ENCODE assay signal across 8 cellular contexts in the genomic region with DNA sequence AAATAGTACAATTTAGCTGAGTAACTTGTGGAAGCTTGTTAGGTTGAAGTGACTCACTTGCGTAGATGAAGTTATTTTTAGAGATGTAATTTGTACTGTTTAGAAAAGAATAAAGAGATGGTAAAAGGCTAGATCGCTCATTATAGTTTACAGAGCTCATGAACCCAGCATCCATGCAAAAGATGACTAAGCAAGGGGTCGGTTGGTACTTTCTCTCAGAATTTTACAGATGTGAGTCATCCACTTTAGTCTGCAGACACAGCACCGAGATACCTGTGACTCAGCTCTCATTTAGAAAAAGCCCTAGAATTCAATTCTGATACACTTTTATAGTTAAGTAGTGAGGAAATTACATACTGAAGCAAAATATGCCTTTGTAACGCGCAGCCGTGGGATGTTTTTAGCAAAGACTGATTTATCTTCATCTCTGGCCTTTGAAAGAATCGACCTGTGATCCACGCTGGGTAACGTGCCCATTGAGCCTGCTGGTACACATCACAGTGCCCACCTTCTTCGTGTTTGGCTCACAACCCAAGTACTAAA.
A peak's percentile ranks its signal among the peaks of the same experiment; 100 is the strongest.
DNase-seq lines count a peak whose midpoint lies in the region; ATAC-seq and TF ChIP-seq lines count a peak whose summit lies in the region.

No MANE protein-coding gene starts in this region.

- peak; percentile 54 for ATAC-seq in HG03045 (IDR thresholded peaks at IDR 0.05; ENCODE audit: unreplicated experiment)
- ATAC-seq in GM19455 (IDR thresholded peaks at IDR 0.05; ENCODE audit: unreplicated experiment) = no peak
- ATAC-seq in HG03175 (IDR thresholded peaks at IDR 0.05; ENCODE audit: unreplicated experiment) = no peak
- no peak for ATAC-seq in HG02973 (IDR thresholded peaks at IDR 0.05; ENCODE audit: unreplicated experiment)

- no peak overlapping the region for H3K4me3 ChIP-seq in GM12864 (ENCODE audit: low read depth, low read length)
- no peak overlapping the region for H3K4me3 ChIP-seq in fibroblast of the aortic adventitia (ENCODE audit: low read depth, low read length)

- peak; percentile 27 for DNase-seq in GM12864 (ENCODE audit: low read depth)
- DNase-seq in T1000 (lab: John Stamatoyannopoulos, UW) = peak; percentile 24
- DNase-seq in fibroblast of the aortic adventitia (ENCODE audit: low read depth) = peak; percentile 97
- peak; percentile 15 for DNase-seq in stimulated activated CD4-positive, alpha-beta T cell treated with anti-CD3 and anti-CD28 coated beads, Interleukin-1b, Interleukin-23, amount 100 ng/mL, for 4 hours (ENCODE audit: low read depth in 2 of 2)

- no peak for TF ChIP-seq CTCF in GM12864 (IDR thresholded peaks at IDR 0.05; ENCODE audit: low read depth, low read length, missing control alignments)
- no peak for TF ChIP-seq CTCF in fibroblast of the aortic adventitia (IDR thresholded peaks at IDR 0.05; ENCODE audit: insufficient read depth, low read length)

Comparison
In these comparisons a context has a peak if more than half of its experiments do, and no peak if none do; other contexts are left out.
1. DNase-seq: peak in every context shown above with its lines; median percentile 97 in fibroblast of the aortic adventitia; 27 in GM12864; 24 in T1000; 15 in stimulated activated CD4-positive, alpha-beta T cell treated with anti-CD3 and anti-CD28 coated beads, Interleukin-1b, Interleukin-23, amount 100 ng/mL, for 4 hours.